13 cellular contexts compared by ENCODE assay signal in genomic region chr11:83655996-83656395, GRCh38.
A peak's percentile ranks its signal among the peaks of the same experiment; 100 is the strongest.
DNase-seq lines count a peak whose midpoint lies in the region; ATAC-seq and TF ChIP-seq lines count a peak whose summit lies in the region.
"Had no signal": no experiment of that assay in that cellular context is flagged by ENCODE, and none has a peak within 500 bp of the region (broad histone marks: within the 10 kb centered on the region; RNA-seq: fewer than 3 reads in every experiment).

No MANE protein-coding gene starts in this region.

- H3K4me3 ChIP-seq in thyroid gland (replicated peaks in 1 of 3) (no peak overlapping the region), neural progenitor cell (no peak overlapping the region)
- H3K4me3 ChIP-seq: BLaER1 had no signal

- no peaks in the 10 kb centered on the region for H3K36me3 Mint-ChIP-seq in neural progenitor cell
- H3K36me3 Mint-ChIP-seq: CD8-positive, alpha-beta memory T cell had no signal

- no peak for ATAC-seq in GM19324 (IDR thresholded peaks at IDR 0.05; ENCODE audit: low FRiP score, unreplicated experiment)
- ATAC-seq: HCT116 had no signal

- H3K27me3 Mint-ChIP-seq in neural progenitor cell (ENCODE audit: insufficient read depth, low read depth) = peaks cover 3% of the 10 kb centered on the region
- H3K27me3 Mint-ChIP-seq: CD8-positive, alpha-beta memory T cell had no signal

- no peak overlapping the region for H3K9ac ChIP-seq in neural progenitor cell
- H3K9ac ChIP-seq: BLaER1 had no signal

- 92 to 100% methylated on average over 3 of the region's 3 CpGs for WGBS in thyroid gland, 2 donors

- intact Hi-C loops in thyroid gland (cut with DNase I) = no loop called here

- H3K27ac ChIP-seq in thyroid gland (peak overlapping the region in 2 of 3 donors; percentile 27 to 41), neural progenitor cell (no peak overlapping the region)
- H3K27ac ChIP-seq: BLaER1 had no signal

- no peak for TF ChIP-seq POLR2A in thyroid gland (IDR thresholded peaks at IDR 0.05)

- H3K9me3 Mint-ChIP-seq in neural progenitor cell = no peaks in the 10 kb centered on the region

- TF ChIP-seq CTCF in thyroid gland (IDR thresholded peaks at IDR 0.05) (no peak), neural progenitor cell (IDR thresholded peaks at IDR 0.05) (no peak)

- no peaks in the 10 kb centered on the region for H4K20me1 ChIP-seq in neural progenitor cell (ENCODE audit: low read depth)
- H4K20me1 ChIP-seq: BLaER1 had no signal

- no peak overlapping the region for H3K27ac Mint-ChIP-seq in neural progenitor cell
- H3K27ac Mint-ChIP-seq: CD8-positive, alpha-beta memory T cell had no signal

- H3K79me2 ChIP-seq in neural progenitor cell (ENCODE audit: low read depth) = no peaks in the 10 kb centered on the region

- H3K4me1 ChIP-seq in thyroid gland (peaks cover 5 to 6% of the 10 kb centered on the region in 2 donors), neural progenitor cell (peaks cover 3% of the 10 kb centered on the region)
- H3K4me1 ChIP-seq: BLaER1 had no signal

- no peak overlapping the region for H2AFZ ChIP-seq in neural progenitor cell (replicated peaks)

- H3K9me3 ChIP-seq in thyroid gland (no peaks in the 10 kb centered on the region), neural progenitor cell (ENCODE audit: low read depth) (no peaks in the 10 kb centered on the region)
- H3K9me3 ChIP-seq: BLaER1, Caco-2 had no signal

- H3K36me3 ChIP-seq in thyroid gland (no peaks in the 10 kb centered on the region), neural progenitor cell (no peaks in the 10 kb centered on the region)
- H3K36me3 ChIP-seq: BLaER1 had no signal

- DNase-seq in Ammon's horn (ENCODE audit: low spot score) (peak; percentile 55), NCI-H1694 treated with DMSO at 0.1 percent for 48 hours (lab: John Stamatoyannopoulos, UW) (peak; percentile 71), cerebellar cortex (ENCODE audit: low spot score) (peak; percentile 90), thyroid gland (no peak), SKM-1 treated with dmso at 0.1 percent for 144 hours (lab: John Stamatoyannopoulos, UW; ENCODE audit: unreplicated experiment) (no peak), neural progenitor cell (ENCODE audit: low spot score) (no peak)
- DNase-seq: Caco-2; CD8-positive, alpha-beta memory T cell; DND-41; GF-D8 had no signal

- peaks cover 5% of the 10 kb centered on the region for H3K4me1 Mint-ChIP-seq in neural progenitor cell
- H3K4me1 Mint-ChIP-seq: CD8-positive, alpha-beta memory T cell had no signal

- H3F3A ChIP-seq in neural progenitor cell (ENCODE audit: low read depth) = peaks cover 6% of the 10 kb centered on the region

- no peak overlapping the region for H3K4me2 ChIP-seq in neural progenitor cell
- H3K4me2 ChIP-seq: BLaER1 had no signal

- H3K27me3 ChIP-seq in thyroid gland = no peaks in the 10 kb centered on the region
- no peaks in the 10 kb centered on the region for H3K27me3 ChIP-seq in neural progenitor cell
- H3K27me3 ChIP-seq: BLaER1 had no signal

- no peak overlapping the region for H3K4me3 Mint-ChIP-seq in neural progenitor cell
- H3K4me3 Mint-ChIP-seq: CD8-positive, alpha-beta memory T cell had no signal

Comparison
In these comparisons a context has a peak if more than half of its experiments do, and no peak if none do; other contexts are left out.
1. DNase-seq: peak in Ammon's horn (single experiment), NCI-H1694 treated with DMSO at 0.1 percent for 48 hours (single experiment) and cerebellar cortex (single experiment); none in thyroid gland (0 of 2), SKM-1 treated with dmso at 0.1 percent for 144 hours (single experiment) and neural progenitor cell (single experiment).